Comparison of ENCODE assay signal across 9 cellular contexts in the genomic region with DNA sequence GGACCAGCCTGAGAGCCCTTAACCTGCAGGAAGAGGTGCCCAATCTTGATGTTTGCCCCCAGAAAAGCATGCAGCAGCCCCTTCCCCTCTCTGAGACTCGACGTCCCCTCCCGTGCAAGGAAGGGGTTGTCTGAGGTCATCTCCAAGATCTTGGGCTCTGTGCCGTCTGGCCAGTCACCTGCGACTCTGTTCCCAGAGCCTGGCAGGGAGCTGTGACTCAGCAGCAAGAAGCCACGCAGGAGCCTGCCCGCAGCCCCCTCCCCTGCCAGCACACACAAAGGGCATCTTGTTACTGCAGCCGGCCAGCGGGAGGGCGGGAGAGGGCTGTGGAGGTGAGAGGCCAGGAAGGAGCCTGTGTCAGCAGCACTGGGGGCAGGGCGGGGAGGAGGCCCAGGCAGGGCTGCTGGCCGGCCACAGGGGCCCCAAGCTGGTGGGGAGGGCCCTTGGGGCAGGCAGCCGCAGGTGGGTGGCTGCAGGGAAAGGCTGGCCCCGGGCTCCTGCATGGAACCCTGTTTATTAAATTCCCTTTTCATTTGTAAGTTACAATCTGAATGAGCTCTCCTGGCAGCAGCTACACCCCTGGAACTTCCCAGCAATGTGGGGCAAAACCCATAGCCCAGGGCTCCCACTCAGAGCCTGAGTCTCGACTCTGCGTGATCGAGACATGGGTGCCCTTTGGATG.
A peak's percentile ranks its signal among the peaks of the same experiment; 100 is the strongest.
DNase-seq lines count a peak whose midpoint lies in the region; ATAC-seq and TF ChIP-seq lines count a peak whose summit lies in the region.
"Had no signal": no experiment of that assay in that cellular context is flagged by ENCODE, and none has a peak within 500 bp of the region (broad histone marks: within the 10 kb centered on the region; RNA-seq: fewer than 3 reads in every experiment).

No MANE protein-coding gene starts in this region.

- TF ChIP-seq CTCF in WERI-Rb-1 (IDR thresholded peaks at IDR 0.05; ENCODE audit: low read depth, low read length) = no peak
- TF ChIP-seq CTCF in thoracic aorta (IDR thresholded peaks at IDR 0.05) = no peak
- TF ChIP-seq CTCF in activated CD8-positive, alpha-beta T cell treated with anti-CD3 and anti-CD28 coated beads for 36 hours (IDR thresholded peaks at IDR 0.05) = no peak

- H3K9me3 Mint-ChIP-seq in activated CD8-positive, alpha-beta T cell treated with anti-CD3 and anti-CD28 coated beads for 36 hours = no peaks in the 10 kb centered on the region

- CTCF ChIA-PET in activated CD8-positive, alpha-beta T cell treated with anti-CD3 and anti-CD28 coated beads for 36 hours (lab: Charles Lee) = interaction anchor here (1.2 kb wide), 1 partner anchor 8 kb away, joined by 3 read pairs; no protein-coding TSS in a partner anchor

- peaks cover 13 to 27% of the 10 kb centered on the region in 2 donors for H3K4me1 ChIP-seq in thoracic aorta (ENCODE audit: control insufficient read depth in 1 of 2, low read depth in 2 of 2)

- no peak overlapping the region for H3K4me3 Mint-ChIP-seq in activated CD8-positive, alpha-beta T cell treated with anti-CD3 and anti-CD28 coated beads for 36 hours

- H3K9me3 ChIP-seq in WERI-Rb-1 (ENCODE audit: severe bottlenecking) = no peaks in the 10 kb centered on the region
- no peaks in the 10 kb centered on the region for H3K9me3 ChIP-seq in thoracic aorta

- POLR2A ChIA-PET in activated CD8-positive, alpha-beta T cell treated with anti-CD3 and anti-CD28 coated beads for 36 hours (lab: Charles Lee) = no interaction called here

- H3K4me3 ChIP-seq in WERI-Rb-1 (ENCODE audit: low read depth, low read length) = no peak overlapping the region
- no peak overlapping the region for H3K4me3 ChIP-seq in thoracic aorta

- H3K27ac ChIP-seq in WERI-Rb-1 (peak overlapping the region; percentile 39; the same call in 1 of the 2 replicates), thoracic aorta (no peak overlapping the region)

- no peaks in the 10 kb centered on the region for H3K36me3 Mint-ChIP-seq in activated CD8-positive, alpha-beta T cell treated with anti-CD3 and anti-CD28 coated beads for 36 hours (ENCODE audit: low read depth)

- no peak overlapping the region for H3K27ac Mint-ChIP-seq in activated CD8-positive, alpha-beta T cell treated with anti-CD3 and anti-CD28 coated beads for 36 hours

- ATAC-seq in thoracic aorta (ENCODE audit: insufficient number of reproducible peaks, low FRiP score, low read depth) (no peak), GM19455 (IDR thresholded peaks at IDR 0.05; ENCODE audit: unreplicated experiment) (no peak)
- no peak for ATAC-seq in activated CD8-positive, alpha-beta T cell treated with anti-CD3 and anti-CD28 coated beads for 36 hours

- no peaks in the 10 kb centered on the region for H3K4me1 Mint-ChIP-seq in activated CD8-positive, alpha-beta T cell treated with anti-CD3 and anti-CD28 coated beads for 36 hours (ENCODE audit: low read depth)

- intact Hi-C loops in activated CD8-positive, alpha-beta T cell treated with anti-CD3 and anti-CD28 coated beads for 36 hours (cut with micrococcal nuclease) = no loop called here

- H3K36me3 ChIP-seq in WERI-Rb-1 = no peaks in the 10 kb centered on the region
- no peaks in the 10 kb centered on the region for H3K36me3 ChIP-seq in thoracic aorta

- no peaks in the 10 kb centered on the region for H3K27me3 Mint-ChIP-seq in activated CD8-positive, alpha-beta T cell treated with anti-CD3 and anti-CD28 coated beads for 36 hours

- DNase-seq in NCI-H2029 (lab: John Stamatoyannopoulos, UW) (peak; percentile 10), NCI-H2029 treated with DMSO at 0.1 percent for 48 hours (lab: John Stamatoyannopoulos, UW) (no peak), WERI-Rb-1 (peak; percentile 46), iPS-NIHi11 (ENCODE audit: low spot score) (peak; percentile 91), thoracic aorta (ENCODE audit: low spot score) (peak; percentile 51), NAMALWA (ENCODE audit: low spot score) (no peak)
- DNase-seq in activated CD8-positive, alpha-beta T cell treated with anti-CD3 and anti-CD28 coated beads for 36 hours = no peak
- DNase-seq: small intestine had no signal

- H3K27me3 ChIP-seq in WERI-Rb-1 (ENCODE audit: insufficient read depth, low read depth, severe bottlenecking) (no peaks in the 10 kb centered on the region), thoracic aorta (replicated peaks; ENCODE audit: insufficient read depth) (no peaks in the 10 kb centered on the region)

Comparison
In these comparisons a context has a peak if more than half of its experiments do, and no peak if none do; other contexts are left out.
1. DNase-seq: peak in NCI-H2029 (single experiment), WERI-Rb-1 (single experiment), iPS-NIHi11 (single experiment) and thoracic aorta (single experiment); none in NCI-H2029 treated with DMSO at 0.1 percent for 48 hours (single experiment), activated CD8-positive, alpha-beta T cell treated with anti-CD3 and anti-CD28 coated beads for 36 hours (single experiment) and NAMALWA (single experiment).